Comparison of ENCODE assay signal across 9 cellular contexts in the genomic region with DNA sequence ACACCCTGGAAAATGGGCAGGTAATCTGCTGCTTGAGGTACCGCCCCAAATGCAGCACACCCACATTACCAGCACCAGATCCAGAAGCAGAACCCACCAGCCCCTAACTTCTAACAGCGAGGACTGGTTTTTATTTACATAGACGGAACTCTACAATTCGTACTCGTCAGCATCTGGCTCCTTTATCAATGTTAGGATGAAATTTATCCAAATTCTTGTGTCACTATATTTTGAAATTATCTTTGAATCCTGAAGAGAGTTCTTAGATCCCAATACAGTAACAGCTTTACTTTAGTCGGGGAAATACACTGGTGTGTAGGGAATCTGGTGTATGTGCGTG. TPM values are rescaled to one million over a fixed set of nuclear protein-coding genes. Genes with fewer than 3 reads are reported as not detected.
A peak's percentile ranks its signal among the peaks of the same experiment; 100 is the strongest.
DNase-seq lines count a peak whose midpoint lies in the region; ATAC-seq and TF ChIP-seq lines count a peak whose summit lies in the region.
"Had no signal": no experiment of that assay in that cellular context is flagged by ENCODE, and none has a peak within 500 bp of the region (broad histone marks: within the 10 kb centered on the region; RNA-seq: fewer than 3 reads in every experiment).

No MANE protein-coding gene starts in this region.

- no peak for TF ChIP-seq CTCF in CD4-positive, alpha-beta T cell (IDR thresholded peaks at IDR 0.05)
- TF ChIP-seq CTCF in OCI-LY3 (IDR thresholded peaks at IDR 0.05; ENCODE audit: low read depth, low read length) (no peak), endodermal cell (conservative IDR thresholded peaks at IDR 0.05) (no peak), osteoblast (IDR thresholded peaks at IDR 0.05; ENCODE audit: extremely low read depth, low read depth, low read length) (no peak)

- H3K27me3 Mint-ChIP-seq in CD4-positive, alpha-beta T cell = no peaks in the 10 kb centered on the region
- peaks cover 2% of the 10 kb centered on the region for H3K27me3 Mint-ChIP-seq in endodermal cell (ENCODE audit: insufficient read depth)

- H3K27ac Mint-ChIP-seq in CD4-positive, alpha-beta T cell = peak overlapping the region; percentile 96
- H3K27ac Mint-ChIP-seq in endodermal cell = no peak overlapping the region

- CTCF ChIA-PET in CD4-positive, alpha-beta T cell (lab: Charles Lee) = interaction anchor here (1.2 to 2.7 kb wide), 2 partner anchors 20 to 22 kb away, joined by 3 to 10 read pairs; no protein-coding TSS in a partner anchor

- peak overlapping the region; percentile 88 for H3K4me2 ChIP-seq in OCI-LY3 (ENCODE audit: low read length)
- H3K4me2 ChIP-seq in osteoblast (ENCODE audit: insufficient read depth, low read length) = peak overlapping the region; percentile 90

- H4K20me1 ChIP-seq in OCI-LY3 (ENCODE audit: insufficient read depth, low read length) (no peaks in the 10 kb centered on the region), osteoblast (ENCODE audit: insufficient read depth, low read length) (no peaks in the 10 kb centered on the region)

- no peak for DNase-seq in CD4-positive, alpha-beta T cell
- DNase-seq in endodermal cell (no peak), osteoblast (ENCODE audit: insufficient read length, low spot score, missing footprints) (no peak), posterior vena cava (ENCODE audit: low spot score) (no peak), DMS 273 treated with DMSO at 0.1 percent for 48 hours (lab: John Stamatoyannopoulos, UW) (no peak), NOMO-1 treated with DMSO at 0.1 percent for 48 hours (lab: John Stamatoyannopoulos, UW; ENCODE audit: unreplicated experiment) (no peak)

- ATAC-seq in CD4-positive, alpha-beta T cell (ENCODE audit: poor library complexity) = no peak
- no peak for ATAC-seq in GM18868 (IDR thresholded peaks at IDR 0.05; ENCODE audit: unreplicated experiment)

- H3K4me1 ChIP-seq in OCI-LY3 (ENCODE audit: low read length) (peaks cover 23% of the 10 kb centered on the region), endodermal cell (ENCODE audit: control insufficient read depth, insufficient read depth, low read length) (no peaks in the 10 kb centered on the region), osteoblast (ENCODE audit: insufficient read depth, low read length) (peaks cover 18% of the 10 kb centered on the region)

- no peaks in the 10 kb centered on the region for H3K9me3 Mint-ChIP-seq in CD4-positive, alpha-beta T cell
- no peaks in the 10 kb centered on the region for H3K9me3 Mint-ChIP-seq in endodermal cell

- peaks cover 35% of the 10 kb centered on the region for H3K4me1 Mint-ChIP-seq in CD4-positive, alpha-beta T cell (ENCODE audit: low read depth)
- no peaks in the 10 kb centered on the region for H3K4me1 Mint-ChIP-seq in endodermal cell

- no peaks in the 10 kb centered on the region for H3K27me3 ChIP-seq in CD4-positive, alpha-beta T cell (ENCODE audit: control insufficient read depth, insufficient read depth, low read length)
- H3K27me3 ChIP-seq in OCI-LY3 (ENCODE audit: low read depth, low read length) (peaks cover 11% of the 10 kb centered on the region), endodermal cell (ENCODE audit: control insufficient read depth, insufficient read depth, low read length, poor library complexity, severe bottlenecking) (no peaks in the 10 kb centered on the region), osteoblast (ENCODE audit: insufficient read depth, low read length) (peaks cover 7% of the 10 kb centered on the region)

- H3K79me2 ChIP-seq in OCI-LY3 (ENCODE audit: low read length) (peaks cover 21% of the 10 kb centered on the region), osteoblast (ENCODE audit: insufficient read depth, low read length) (peaks cover 36% of the 10 kb centered on the region)

- H3K9me3 ChIP-seq in CD4-positive, alpha-beta T cell (ENCODE audit: control insufficient read depth, low read length) = no peaks in the 10 kb centered on the region
- H3K9me3 ChIP-seq in OCI-LY3 (ENCODE audit: insufficient read depth, low read length) = no peaks in the 10 kb centered on the region
- H3K9me3 ChIP-seq in endodermal cell (ENCODE audit: control insufficient read depth, low read length) = no peaks in the 10 kb centered on the region
- H3K9me3 ChIP-seq in osteoblast (ENCODE audit: low read depth, low read length) = no peaks in the 10 kb centered on the region

- H3K27ac ChIP-seq in CD4-positive, alpha-beta T cell (ENCODE audit: low read depth, low read length) = peak overlapping the region; percentile 83
- H3K27ac ChIP-seq in OCI-LY3 (ENCODE audit: low read length) = peak overlapping the region; percentile 46
- H3K27ac ChIP-seq in endodermal cell (ENCODE audit: low read depth, low read length) = no peak overlapping the region
- peak overlapping the region; percentile 67 for H3K27ac ChIP-seq in osteoblast (ENCODE audit: low read depth, low read length)

- H3K4me3 Mint-ChIP-seq in CD4-positive, alpha-beta T cell = peak overlapping the region; percentile 97
- H3K4me3 Mint-ChIP-seq in endodermal cell = peak overlapping the region; percentile 86

- H3K9ac ChIP-seq in OCI-LY3 (ENCODE audit: low read length) (peak overlapping the region; percentile 76), endodermal cell (ENCODE audit: extremely low read depth, low read length, poor library complexity, severe bottlenecking) (no peak overlapping the region)

- WGBS in endodermal cell (ENCODE audit: insufficient coverage in 1 of 2, insufficient read length in 1 of 2), 2 experiments = 79 to 93% methylated on average over 4 to 7 of the region's 7 CpGs

- H3K36me3 Mint-ChIP-seq in CD4-positive, alpha-beta T cell (ENCODE audit: low read depth) = peaks cover 30% of the 10 kb centered on the region
- peaks cover 26% of the 10 kb centered on the region for H3K36me3 Mint-ChIP-seq in endodermal cell (ENCODE audit: low read depth)

- H2AFZ ChIP-seq in OCI-LY3 (ENCODE audit: low read depth, low read length) (peak overlapping the region; percentile 93), osteoblast (ENCODE audit: low read length) (peak overlapping the region; percentile 91)

- peaks cover 6% of the 10 kb centered on the region for H3K36me3 ChIP-seq in OCI-LY3 (replicated peaks; ENCODE audit: low read depth, low read length)
- H3K36me3 ChIP-seq in endodermal cell (ENCODE audit: control insufficient read depth, insufficient read depth, low read length) = peaks cover 16% of the 10 kb centered on the region
- peaks cover 14% of the 10 kb centered on the region for H3K36me3 ChIP-seq in osteoblast (ENCODE audit: insufficient read depth, low read length)

- POLR2A ChIA-PET in CD4-positive, alpha-beta T cell (lab: Charles Lee) = interaction anchor here (1.3 to 2.2 kb wide), 2 partner anchors 27 to 38 kb away, joined by 5 to 25 read pairs; partner anchors contain the start of gene NAGPA

- H3K4me3 ChIP-seq in OCI-LY3 (ENCODE audit: low read length) (peak overlapping the region; percentile 82), endodermal cell (ENCODE audit: low read length) (peak overlapping the region; percentile 86), osteoblast (ENCODE audit: insufficient read depth, low read length) (peak overlapping the region; percentile 89)

- intact Hi-C loops in CD4-positive, alpha-beta T cell (cut with DNase I, micrococcal nuclease) = loop anchor here in 1 of 2 experiments (1.0 to 10.0 kb wide), 4 partner anchors 38 to 337 kb away; partner anchors contain the start of genes ANKS3, DNAAF8, GLYR1 and NAGPA
- intact Hi-C loops in posterior vena cava (cut with DNase I) = no loop called here

RNA-seq across cellular contexts. Expression of gene ALG1, which starts 0.3 kb away (rescaled TPM):
- 1 to 10 TPM; 8.9 to 9.0 TPM for total RNA-seq in CD4-positive, alpha-beta T cell
- total RNA-seq in endodermal cell (10 to 100 TPM; 25.1 to 32.3 TPM), osteoblast (43.3 and 43.4 TPM in 2 replicates), posterior vena cava (10 to 100 TPM; 14.7 to 16.4 TPM)
- 12.9 TPM for polyA plus RNA-seq in endodermal cell (2013, experiment 1 of 2)
- 13.7 TPM for polyA plus RNA-seq in endodermal cell (2013, experiment 2 of 2)

RNA-seq across cellular contexts. Expression of gene C16orf89, which starts 5.6 kb away (rescaled TPM):
- not detected for total RNA-seq in CD4-positive, alpha-beta T cell
- total RNA-seq in endodermal cell = under 1 TPM in 1 of 2 donors, not detected in 1; 0.51 TPM
- 1.0 TPM for polyA plus RNA-seq in endodermal cell (2013, experiment 1 of 2)
- polyA plus RNA-seq in endodermal cell (2013, experiment 2 of 2) = 1.1 TPM
- 0.59 TPM in 1 of 2 replicates, not detected in the other for total RNA-seq in osteoblast
- 10 to 100 TPM; 32.3 to 54.2 TPM for total RNA-seq in posterior vena cava
- total RNA-seq: RPMI7951 had no signal

RNA-seq across cellular contexts. Expression of gene EEF2KMT, which starts 26.3 kb away (rescaled TPM):
- 1 to 10 TPM; 2.2 to 2.5 TPM for total RNA-seq in CD4-positive, alpha-beta T cell
- total RNA-seq in endodermal cell = 10 to 100 TPM in 1 of 2 donors, 1 to 10 TPM in 1; 8.6 to 15.6 TPM
- 11.7 TPM for polyA plus RNA-seq in endodermal cell (2013, experiment 1 of 2)
- 10.2 TPM for polyA plus RNA-seq in endodermal cell (2013, experiment 2 of 2)
- 9.0 and 11.2 TPM in 2 replicates for total RNA-seq in osteoblast
- total RNA-seq in posterior vena cava = 1 to 10 TPM; 8.8 to 9.6 TPM

RNA-seq across cellular contexts. Expression of gene NAGPA, which starts 37.6 kb away (rescaled TPM):
- 10 to 100 TPM; 30.0 to 34.0 TPM for total RNA-seq in CD4-positive, alpha-beta T cell
- 10 to 100 TPM; 12.7 to 14.0 TPM for total RNA-seq in endodermal cell
- 6.8 TPM for polyA plus RNA-seq in endodermal cell (2013, experiment 1 of 2)
- 6.3 TPM for polyA plus RNA-seq in endodermal cell (2013, experiment 2 of 2)
- total RNA-seq in osteoblast = 29.8 and 40.2 TPM in 2 replicates
- total RNA-seq in posterior vena cava = 1 to 10 TPM; 5.9 to 6.3 TPM

Comparison
In these comparisons a context has a peak if more than half of its experiments do, and no peak if none do; other contexts are left out.
1. RNA of gene C16orf89, which starts 5.6 kb away (total RNA-seq): 32.3 to 54.2 TPM in posterior vena cava; 0.51 TPM in endodermal cell, not detected in CD4-positive, alpha-beta T cell and 0.59 TPM in osteoblast; every median in the first group is over 10 times any median in the second.
2. Peak in every context shown above with its lines, with median percentiles within 50 percentile points of each other: H3K4me3 ChIP-seq.